Comparison of ENCODE assay signal across 8 cellular contexts in genomic region chr3:45677045-45677436, GRCh38. TPM values are rescaled to one million over a fixed set of nuclear protein-coding genes. Genes with fewer than 3 reads are reported as not detected.
DNase-seq lines count a peak whose midpoint lies in the region; ATAC-seq and TF ChIP-seq lines count a peak whose summit lies in the region.

No MANE protein-coding gene starts in this region.

- peak overlapping the region; percentile 47 for H2AK5ac ChIP-seq in mesendoderm (ENCODE audit: low read length)

- peak overlapping the region; percentile 73 for H3K4ac ChIP-seq in mesendoderm (ENCODE audit: low read depth, low read length)

- peaks cover 6% of the 10 kb centered on the region for H3K9me3 Mint-ChIP-seq in WTC11
- no peaks in the 10 kb centered on the region for H3K9me3 Mint-ChIP-seq in chondrocyte (ENCODE audit: low read depth)

- no peak overlapping the region for H4K8ac ChIP-seq in mesendoderm (ENCODE audit: low read depth, low read length)

- intact Hi-C loops in testis (cut with DNase I; ENCODE audit: low total_unique reads) = no loop called here

- H3K4me3 ChIP-seq in mesendoderm (ENCODE audit: low read length) = no peak overlapping the region
- H3K4me3 ChIP-seq in testis = no peak overlapping the region

- H3K27ac Mint-ChIP-seq in WTC11 (peak overlapping the region; percentile 93), chondrocyte (ENCODE audit: unreplicated experiment) (peak overlapping the region; percentile 89)

- H3K9me3 ChIP-seq in testis = no peaks in the 10 kb centered on the region

- H3K79me1 ChIP-seq in mesendoderm (ENCODE audit: low read length) = no peaks in the 10 kb centered on the region

- H3K27ac ChIP-seq in mesendoderm (ENCODE audit: low read depth, low read length) (peak overlapping the region; percentile 18), testis (peak overlapping the region in 1 of 2 donors; percentile 46)

- H3K4me1 Mint-ChIP-seq in WTC11 = peaks cover 58% of the 10 kb centered on the region
- peaks cover 23% of the 10 kb centered on the region for H3K4me1 Mint-ChIP-seq in chondrocyte (ENCODE audit: low read depth)

- no peak overlapping the region for H4K5ac ChIP-seq in mesendoderm (ENCODE audit: low read length)

- CTCF ChIA-PET in WTC11 (lab: Charles Lee) = interaction anchor here (0.8 to 3.8 kb wide), 3 partner anchors 14 to 21 kb away, joined by 3 to 16 read pairs (median 8); no protein-coding TSS in a partner anchor

- peaks cover 6% of the 10 kb centered on the region for H3K4me1 ChIP-seq in mesendoderm (ENCODE audit: control insufficient read depth, low read depth, low read length)
- peaks cover 16% of the 10 kb centered on the region for H3K4me1 ChIP-seq in testis

- H3K4me2 ChIP-seq in mesendoderm (ENCODE audit: low read length) = no peak overlapping the region

- no peak overlapping the region for H3K4me3 Mint-ChIP-seq in WTC11
- peak overlapping the region; percentile 1 for H3K4me3 Mint-ChIP-seq in chondrocyte (ENCODE audit: unreplicated experiment)

- no peaks in the 10 kb centered on the region for H3K79me2 ChIP-seq in mesendoderm (ENCODE audit: control insufficient read depth, insufficient read depth, low read length)

- H3K36me3 ChIP-seq in mesendoderm (ENCODE audit: control insufficient read depth, insufficient read depth, low read length) (no peaks in the 10 kb centered on the region), testis (ENCODE audit: low read depth, missing control alignments) (no peaks in the 10 kb centered on the region)

- peak overlapping the region; percentile 6 for H2BK5ac ChIP-seq in mesendoderm (ENCODE audit: low read length)

- POLR2A ChIA-PET in WTC11 (lab: Charles Lee) = interaction anchor here (0.6 to 2.4 kb wide), 2 partner anchors 13 to 33 kb away, joined by 3 to 9 read pairs; partner anchors contain the start of gene SACM1L

- no peak overlapping the region for H3K9ac ChIP-seq in mesendoderm (ENCODE audit: low read length)

- H2BK120ac ChIP-seq in mesendoderm (ENCODE audit: low read depth, low read length) = no peak overlapping the region

- H3K36me3 Mint-ChIP-seq in WTC11 (peaks cover 50% of the 10 kb centered on the region), chondrocyte (ENCODE audit: low read depth) (peaks cover 24% of the 10 kb centered on the region)

- H3K56ac ChIP-seq in mesendoderm (ENCODE audit: low read length) = peak overlapping the region; percentile 40

- peak overlapping the region; percentile 5 for H3K18ac ChIP-seq in mesendoderm (ENCODE audit: low read length)

- no peak overlapping the region for H2BK15ac ChIP-seq in mesendoderm (replicated peaks; ENCODE audit: low read depth)

- H3K23ac ChIP-seq in mesendoderm (ENCODE audit: low read length) = no peak overlapping the region

- peak; percentile 9 for ATAC-seq in WTC11
- no peak for ATAC-seq in GM21576 (IDR thresholded peaks at IDR 0.05; ENCODE audit: unreplicated experiment)
- ATAC-seq in HG03460 (IDR thresholded peaks at IDR 0.05; ENCODE audit: unreplicated experiment) = no peak

- H3K27me3 Mint-ChIP-seq in WTC11 (ENCODE audit: low read depth) (no peaks in the 10 kb centered on the region), chondrocyte (ENCODE audit: low read depth) (no peaks in the 10 kb centered on the region)

- no peak for TF ChIP-seq POLR2A in testis (IDR thresholded peaks at IDR 0.05)

- DNase-seq in GM03348 (ENCODE audit: low spot score) (peak; percentile 71), WTC11 (ENCODE audit: low spot score) (no peak), chondrocyte (ENCODE audit: low spot score) (no peak), mesendoderm (peak; percentile 83), testis (no peak), DMS 273 (lab: John Stamatoyannopoulos, UW; ENCODE audit: unreplicated experiment) (no peak)

- TF ChIP-seq CTCF in WTC11 (IDR thresholded peaks at IDR 0.05) (no peak), chondrocyte (IDR thresholded peaks at IDR 0.05) (no peak), testis (IDR thresholded peaks at IDR 0.05) (no peak)

- no CpG with 5 or more reads among the region's 5 CpGs for WGBS in mesendoderm (ENCODE audit: extremely low coverage, insufficient coverage, low lambda C conversion rate)
- WGBS in testis, 2 donors = 76% methylated on average over 5 of the region's 5 CpGs

- H3K27me3 ChIP-seq in mesendoderm (ENCODE audit: insufficient read depth, low read length, poor library complexity) (no peaks in the 10 kb centered on the region), testis (no peaks in the 10 kb centered on the region)

TF ChIP-seq in WTC11, 78 proteins besides CTCF, POLR2A, EP300 and RAD21:
- TF ChIP-seq ELF4 (CRISPR knock-in tag; IDR thresholded peaks at IDR 0.05; ENCODE audit: low read depth) (no peak), USF1 (CRISPR knock-in tag; IDR thresholded peaks at IDR 0.05) (peak; percentile 59; the same call in 1 of the 2 replicates), TEAD4 (CRISPR knock-in tag; IDR thresholded peaks at IDR 0.05) (no peak), ZNF423 (CRISPR knock-in tag; IDR thresholded peaks at IDR 0.05) (0 out of 2 replicates have a peak, but pooled peaks have one; percentile 26), GABPB1 (CRISPR knock-in tag; IDR thresholded peaks at IDR 0.05) (peak; percentile 56), ZSCAN18 (CRISPR knock-in tag; IDR thresholded peaks at IDR 0.05) (no peak), ETV6 (CRISPR knock-in tag; IDR thresholded peaks at IDR 0.05) (no peak), MXD4 (CRISPR knock-in tag; IDR thresholded peaks at IDR 0.05; ENCODE audit: borderline replicate concordance) (no peak)
- TF ChIP-seq, protein P1, sequence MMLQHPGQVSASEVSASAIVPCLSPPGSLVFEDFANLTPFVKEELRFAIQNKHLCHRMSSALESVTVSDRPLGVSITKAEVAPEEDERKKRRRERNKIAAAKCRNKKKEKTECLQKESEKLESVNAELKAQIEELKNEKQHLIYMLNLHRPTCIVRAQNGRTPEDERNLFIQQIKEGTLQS (CRISPR knock-in tag; conservative IDR thresholded peaks at IDR 0.05) = no peak
- TF ChIP-seq, protein P2, sequence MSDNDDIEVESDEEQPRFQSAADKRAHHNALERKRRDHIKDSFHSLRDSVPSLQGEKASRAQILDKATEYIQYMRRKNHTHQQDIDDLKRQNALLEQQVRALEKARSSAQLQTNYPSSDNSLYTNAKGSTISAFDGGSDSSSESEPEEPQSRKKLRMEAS (CRISPR knock-in tag; IDR thresholded peaks at IDR 0.05) = 0 out of 2 replicates have a peak, but pooled peaks have one; percentile 36

RNA-seq across cellular contexts. Expression of gene SACM1L, which starts 12.2 kb away (rescaled TPM):
- total RNA-seq in WTC11 (2021) (79.0 to 80.3 TPM (median 79.6 TPM) in 3 replicates), chondrocyte (34.2 to 44.1 TPM (median 34.5 TPM) in 3 replicates), testis (10 to 100 TPM; 48.3 to 60.1 TPM)
- 32.1 TPM for polyA plus RNA-seq in mesendoderm (2013, experiment 1 of 2)
- polyA plus RNA-seq in mesendoderm (2013, experiment 2 of 2) = 32.5 TPM
- polyA plus RNA-seq in testis (ENCODE audit: insufficient read depth, low read depth, low replicate concordance) = 25.9 TPM

Comparison
In these comparisons a context has a peak if more than half of its experiments do, and no peak if none do; other contexts are left out.
1. DNase-seq: peak in GM03348 (single experiment) and mesendoderm (single experiment); none in WTC11 (single experiment), chondrocyte (single experiment), testis (single experiment) and DMS 273 (single experiment).